In the genomic region with DNA sequence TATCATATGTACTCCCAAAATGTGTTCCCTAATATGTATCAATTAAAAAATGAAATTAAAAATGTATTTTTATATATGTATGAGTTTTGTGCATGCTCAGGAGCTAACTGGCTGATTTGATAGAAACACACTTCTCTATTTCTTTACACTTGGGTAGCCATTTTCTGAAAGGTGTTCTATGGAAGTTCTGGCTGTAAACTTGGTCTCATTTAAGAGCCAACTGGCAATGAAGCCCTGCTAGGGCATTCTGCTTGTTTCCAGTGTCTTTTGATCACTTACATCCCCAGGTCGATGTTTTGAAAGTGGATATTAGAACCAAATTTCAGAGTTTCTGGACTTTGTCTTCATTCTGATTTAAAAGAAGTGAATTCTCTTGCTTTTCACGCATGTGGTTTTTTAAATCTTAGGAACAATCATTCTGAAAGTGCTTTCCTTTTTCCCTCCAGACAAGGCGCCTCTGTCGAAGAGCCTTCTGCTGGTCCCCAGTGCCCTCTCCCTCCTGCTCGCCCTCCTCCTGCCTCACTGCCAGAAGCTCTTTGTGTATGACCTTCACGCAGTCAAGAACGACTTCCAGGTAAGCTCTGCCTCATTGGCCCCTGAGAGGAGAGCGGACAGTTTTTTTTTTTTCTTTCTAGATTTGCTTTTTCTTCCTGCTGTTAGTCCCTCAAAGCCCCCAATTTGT, we compare ENCODE assay signal across 11 cellular contexts. TPM values are rescaled to one million over a fixed set of nuclear protein-coding genes. Genes with fewer than 3 reads are reported as not detected.
DNase-seq lines count a peak whose midpoint lies in the region; ATAC-seq and TF ChIP-seq lines count a peak whose summit lies in the region.
"Had no signal": no experiment of that assay in that cellular context is flagged by ENCODE, and none has a peak within 500 bp of the region (broad histone marks: within the 10 kb centered on the region; RNA-seq: fewer than 3 reads in every experiment).

No MANE protein-coding gene starts in this region.

- H3K27me3 Mint-ChIP-seq in activated T-helper 2 cell treated with anti-CD3 and anti-CD28 coated beads, Interferon-gamma antibody, Interleukin-2, Interleukin-4, amounts not matched to agents 10 μg/mL and 5 μg/mL and 100 μg/mL, durations not matched to agents 14 hours and 24 hours and 36 hours (ENCODE audit: low read depth), result no peaks in the 10 kb centered on the region

- peak overlapping the region; percentile 73 for H3K4me3 Mint-ChIP-seq in activated T-helper 2 cell treated with anti-CD3 and anti-CD28 coated beads, Interferon-gamma antibody, Interleukin-2, Interleukin-4, amounts not matched to agents 10 μg/mL and 5 μg/mL and 100 μg/mL, durations not matched to agents 14 hours and 24 hours and 36 hours (ENCODE audit: low read depth)
- H3K4me3 Mint-ChIP-seq in stimulated activated effector memory CD8-positive, alpha-beta T cell treated with anti-CD3 and anti-CD28 coated beads, Interleukin-12 subunit alpha, Interleukin-12 subunit beta, amount 100 ng/mL, for 72 hours, result peak overlapping the region; percentile 65
- H3K4me3 Mint-ChIP-seq: neural crest cell had no signal

- H3K36me3 Mint-ChIP-seq in activated T-helper 2 cell treated with anti-CD3 and anti-CD28 coated beads, Interferon-gamma antibody, Interleukin-2, Interleukin-4, amounts not matched to agents 10 μg/mL and 5 μg/mL and 100 μg/mL, durations not matched to agents 14 hours and 24 hours and 36 hours (ENCODE audit: low read depth), result peaks cover 55% of the 10 kb centered on the region
- peaks cover 41% of the 10 kb centered on the region for H3K36me3 Mint-ChIP-seq in stimulated activated effector memory CD8-positive, alpha-beta T cell treated with anti-CD3 and anti-CD28 coated beads, Interleukin-12 subunit alpha, Interleukin-12 subunit beta, amount 100 ng/mL, for 72 hours

- no peaks in the 10 kb centered on the region for H3K9me3 Mint-ChIP-seq in activated T-helper 2 cell treated with anti-CD3 and anti-CD28 coated beads, Interferon-gamma antibody, Interleukin-2, Interleukin-4, amounts not matched to agents 10 μg/mL and 5 μg/mL and 100 μg/mL, durations not matched to agents 14 hours and 24 hours and 36 hours
- no peaks in the 10 kb centered on the region for H3K9me3 Mint-ChIP-seq in stimulated activated effector memory CD8-positive, alpha-beta T cell treated with anti-CD3 and anti-CD28 coated beads, Interleukin-12 subunit alpha, Interleukin-12 subunit beta, amount 100 ng/mL, for 72 hours

- intact Hi-C loops in activated T-helper 2 cell treated with anti-CD3 and anti-CD28 coated beads, Interferon-gamma antibody, Interleukin-2, Interleukin-4, amounts not matched to agents 10 μg/mL and 5 μg/mL and 100 μg/mL, durations not matched to agents 14 hours and 24 hours and 36 hours (cut with micrococcal nuclease), result loop anchor here (1.0 kb wide), 1 partner anchor 23 kb away; no protein-coding TSS in a partner anchor

- H3K27ac Mint-ChIP-seq in activated T-helper 2 cell treated with anti-CD3 and anti-CD28 coated beads, Interferon-gamma antibody, Interleukin-2, Interleukin-4, amounts not matched to agents 10 μg/mL and 5 μg/mL and 100 μg/mL, durations not matched to agents 14 hours and 24 hours and 36 hours, result peak overlapping the region; percentile 82
- peak overlapping the region; percentile 78 for H3K27ac Mint-ChIP-seq in stimulated activated effector memory CD8-positive, alpha-beta T cell treated with anti-CD3 and anti-CD28 coated beads, Interleukin-12 subunit alpha, Interleukin-12 subunit beta, amount 100 ng/mL, for 72 hours

- ATAC-seq in HG02852 (IDR thresholded peaks at IDR 0.05; ENCODE audit: unreplicated experiment) (peak; percentile 66), SK-N-SH treated with all-trans-retinoic acid at 6 μM for 48 hours (no peak)
- peak; percentile 76 for ATAC-seq in stimulated activated effector memory CD8-positive, alpha-beta T cell treated with anti-CD3 and anti-CD28 coated beads, Interleukin-12 subunit alpha, Interleukin-12 subunit beta, amount 100 ng/mL, for 72 hours

- peak; percentile 57 for DNase-seq in activated CD4-positive, alpha-beta T cell treated with anti-CD3 and anti-CD28 coated beads for 48 hours
- no peak for DNase-seq in activated CD4-positive, alpha-beta T cell treated with anti-CD3 and anti-CD28 coated beads for 1 hour
- DNase-seq in activated T-helper 2 cell treated with anti-CD3 and anti-CD28 coated beads, Interferon-gamma antibody, Interleukin-2, Interleukin-4, amounts not matched to agents 10 μg/mL and 5 μg/mL and 100 μg/mL, durations not matched to agents 14 hours and 24 hours and 36 hours (ENCODE audit: low spot score), result no peak
- no peak for DNase-seq in stimulated activated effector memory CD8-positive, alpha-beta T cell treated with anti-CD3 and anti-CD28 coated beads, Interleukin-12 subunit alpha, Interleukin-12 subunit beta, amount 100 ng/mL, for 72 hours (ENCODE audit: low spot score in 2 of 2)
- DNase-seq in NCI-H2171 (lab: John Stamatoyannopoulos, UW) (no peak), KG1 (lab: John Stamatoyannopoulos, UW) (no peak)
- DNase-seq: NCI-H2081 treated with DMSO at 0.1 percent for 48 hours had no signal

- peaks cover 48% of the 10 kb centered on the region for H3K4me1 Mint-ChIP-seq in activated T-helper 2 cell treated with anti-CD3 and anti-CD28 coated beads, Interferon-gamma antibody, Interleukin-2, Interleukin-4, amounts not matched to agents 10 μg/mL and 5 μg/mL and 100 μg/mL, durations not matched to agents 14 hours and 24 hours and 36 hours (ENCODE audit: low read depth)
- H3K4me1 Mint-ChIP-seq in stimulated activated effector memory CD8-positive, alpha-beta T cell treated with anti-CD3 and anti-CD28 coated beads, Interleukin-12 subunit alpha, Interleukin-12 subunit beta, amount 100 ng/mL, for 72 hours, result peaks cover 54% of the 10 kb centered on the region

TF ChIP-seq in SK-N-SH treated with all-trans-retinoic acid at 6 μM for 48 hours, 23 proteins besides CTCF, POLR2A, EP300 and RAD21:
- no peak for TF ChIP-seq OSR1 (CRISPR knock-in tag; IDR thresholded peaks at IDR 0.05)

RNA-seq across cellular contexts. Expression of gene GPR18, which starts 20.1 kb away (rescaled TPM):
- 7.4 and 8.4 TPM in 2 replicates for total RNA-seq in activated T-helper 2 cell treated with anti-CD3 and anti-CD28 coated beads, Interferon-gamma antibody, Interleukin-2, Interleukin-4, amounts not matched to agents 10 μg/mL and 5 μg/mL and 100 μg/mL, durations not matched to agents 14 hours and 24 hours and 36 hours
- total RNA-seq: epithelial cell of proximal tubule, neural crest cell had no signal

RNA-seq across cellular contexts. Expression of gene UBAC2, which starts 37.5 kb away (rescaled TPM):
- total RNA-seq in activated T-helper 2 cell treated with anti-CD3 and anti-CD28 coated beads, Interferon-gamma antibody, Interleukin-2, Interleukin-4, amounts not matched to agents 10 μg/mL and 5 μg/mL and 100 μg/mL, durations not matched to agents 14 hours and 24 hours and 36 hours, result 53.4 and 55.1 TPM in 2 replicates
